Comparison of ENCODE assay signal across 1 cellular context in the genomic region with DNA sequence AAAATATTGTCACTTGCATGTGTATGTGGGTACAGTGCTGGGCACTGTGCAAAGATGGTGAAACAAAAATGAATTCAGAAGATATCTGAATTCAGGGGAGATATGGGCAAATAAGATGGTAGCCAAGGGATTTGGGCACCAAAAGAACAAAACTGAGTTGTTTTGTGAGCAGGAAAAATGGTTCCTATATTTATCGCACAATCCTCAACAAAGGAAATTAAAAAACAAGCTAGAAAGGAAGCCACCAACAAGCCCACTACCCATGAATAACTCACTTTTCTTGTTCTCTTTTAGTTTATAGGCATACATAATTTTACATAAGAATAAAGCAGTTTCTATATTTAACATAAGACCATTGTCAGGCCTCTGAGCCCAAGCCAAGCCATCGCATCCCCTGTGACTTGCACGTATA.
TF ChIP-seq lines count a peak whose summit lies in the region.

No MANE protein-coding gene starts in this region.

TF ChIP-seq in H1, 55 proteins besides CTCF, POLR2A, EP300 and RAD21:
- TF ChIP-seq BRCA1 (IDR thresholded peaks at IDR 0.05; ENCODE audit: low read depth, low read length) (no peak), PHF8 (conservative IDR thresholded peaks at IDR 0.05; ENCODE audit: low read depth, low read length) (no peak), EZH2 (IDR thresholded peaks at IDR 0.05; ENCODE audit: low read depth, low read length, severe bottlenecking) (no peak), POU5F1 (IDR thresholded peaks at IDR 0.05; ENCODE audit: low read depth, low read length) (peak; percentile 56; the same call in 1 of the 2 replicates), JUN (IDR thresholded peaks at IDR 0.05; ENCODE audit: low read depth, low read length) (no peak), TBP (IDR thresholded peaks at IDR 0.05; ENCODE audit: low read depth, low read length) (peak; percentile 58), CHD1 (IDR thresholded peaks at IDR 0.05; ENCODE audit: low read depth, low read length) (peak; percentile 78), TAF1 (IDR thresholded peaks at IDR 0.05; ENCODE audit: low read depth, low read length) (peak; percentile 57; the same call in 1 of the 2 replicates), TAF7 (optimal IDR thresholded peaks at IDR 0.05; ENCODE audit: borderline replicate concordance, low read depth, low read length) (peak; percentile 78), CBX5 (IDR thresholded peaks at IDR 0.05; ENCODE audit: low read depth, low read length) (no peak), CBX8 (IDR thresholded peaks at IDR 0.05; ENCODE audit: borderline replicate concordance, low read depth, low read length) (no peak)
- TF ChIP-seq, protein P1, sequence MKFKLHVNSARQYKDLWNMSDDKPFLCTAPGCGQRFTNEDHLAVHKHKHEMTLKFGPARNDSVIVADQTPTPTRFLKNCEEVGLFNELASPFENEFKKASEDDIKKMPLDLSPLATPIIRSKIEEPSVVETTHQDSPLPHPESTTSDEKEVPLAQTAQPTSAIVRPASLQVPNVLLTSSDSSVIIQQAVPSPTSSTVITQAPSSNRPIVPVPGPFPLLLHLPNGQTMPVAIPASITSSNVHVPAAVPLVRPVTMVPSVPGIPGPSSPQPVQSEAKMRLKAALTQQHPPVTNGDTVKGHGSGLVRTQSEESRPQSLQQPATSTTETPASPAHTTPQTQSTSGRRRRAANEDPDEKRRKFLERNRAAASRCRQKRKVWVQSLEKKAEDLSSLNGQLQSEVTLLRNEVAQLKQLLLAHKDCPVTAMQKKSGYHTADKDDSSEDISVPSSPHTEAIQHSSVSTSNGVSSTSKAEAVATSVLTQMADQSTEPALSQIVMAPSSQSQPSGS (IDR thresholded peaks at IDR 0.05; ENCODE audit: low read length), result peak; percentile 63
